Comparison of ENCODE assay signal across 9 cellular contexts in the genomic region with DNA sequence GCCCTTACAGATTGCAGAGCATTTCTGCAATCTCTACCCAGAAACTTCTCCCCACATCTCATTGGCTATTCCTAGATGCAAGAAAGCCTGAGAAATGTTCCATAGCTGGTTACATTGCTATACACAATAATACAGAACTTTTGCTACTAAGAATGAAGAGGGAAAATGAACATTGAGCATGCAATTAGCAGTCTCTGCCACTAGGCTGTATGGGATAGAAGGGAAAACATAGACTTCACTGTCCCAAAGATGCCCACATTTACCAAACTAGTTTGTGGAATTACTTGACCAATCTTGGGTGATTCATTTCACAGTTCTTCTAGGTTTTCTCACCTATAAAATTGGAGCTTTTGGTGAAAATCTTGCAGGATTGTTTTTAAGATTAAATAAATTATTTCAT.
DNase-seq lines count a peak whose midpoint lies in the region; ATAC-seq and TF ChIP-seq lines count a peak whose summit lies in the region.
"Had no signal": no experiment of that assay in that cellular context is flagged by ENCODE, and none has a peak within 500 bp of the region (broad histone marks: within the 10 kb centered on the region; RNA-seq: fewer than 3 reads in every experiment).

No MANE protein-coding gene starts in this region.

- H3K27ac Mint-ChIP-seq in GM23338 = no peak overlapping the region

- H3K27me3 Mint-ChIP-seq in GM23338 (ENCODE audit: insufficient read depth, low read depth, poor library complexity) = peaks cover 6% of the 10 kb centered on the region

- H4K20me1 ChIP-seq in GM23338 (replicated peaks; ENCODE audit: insufficient read depth) = no peaks in the 10 kb centered on the region

- no peaks in the 10 kb centered on the region; the same call in 1 of the 2 replicates for H3K9me2 ChIP-seq in GM23338 (ENCODE audit: insufficient read depth)

- ATAC-seq in GM23338 = peak; percentile 43; the same call in 2 of the 3 replicates
- ATAC-seq in HG03196 (IDR thresholded peaks at IDR 0.05; ENCODE audit: unreplicated experiment) = no peak
- ATAC-seq in HG03439 (IDR thresholded peaks at IDR 0.05; ENCODE audit: unreplicated experiment) = no peak

- DNase-seq in GM23338 (ENCODE audit: low spot score) (peak; percentile 41), RKO (ENCODE audit: low spot score) (peak; percentile 12), inferior parietal cortex (ENCODE audit: extremely low spot score) (peak; percentile 20), activated gamma-delta T cell (lab: John Stamatoyannopoulos, UW) (no peak), anterior cingulate cortex (lab: John Stamatoyannopoulos, UW) (no peak)

- H3K36me3 Mint-ChIP-seq in GM23338 (ENCODE audit: low read depth) = no peaks in the 10 kb centered on the region

- peaks cover 5% of the 10 kb centered on the region; the same call in 2 of the 3 replicates for H3K4me1 Mint-ChIP-seq in GM23338

- H3K27ac ChIP-seq in C4-2B (no peak overlapping the region), GM23338 (ENCODE audit: low read depth) (no peak overlapping the region)
- H3K27ac ChIP-seq: epithelial cell of prostate had no signal

- H3K4me3 Mint-ChIP-seq in GM23338 = no peak overlapping the region

- no peak overlapping the region for H2AFZ ChIP-seq in GM23338

- H3K36me3 ChIP-seq in GM23338 (ENCODE audit: insufficient read depth) = no peaks in the 10 kb centered on the region

- no peaks in the 10 kb centered on the region for H3F3A ChIP-seq in GM23338 (replicated peaks; ENCODE audit: low read depth)

- no peak overlapping the region for H3K4me3 ChIP-seq in GM23338

- TF ChIP-seq CTCF in C4-2B (conservative IDR thresholded peaks at IDR 0.05) (peak; percentile 58), GM23338 (conservative IDR thresholded peaks at IDR 0.05; ENCODE audit: low read depth in 2 of 2) (peak; percentile 48 to 63)

- H3K4me2 ChIP-seq in GM23338 = no peak overlapping the region

- H3K27me3 ChIP-seq in GM23338 (ENCODE audit: insufficient read depth) = no peaks in the 10 kb centered on the region

- no peaks in the 10 kb centered on the region for H3K79me2 ChIP-seq in GM23338 (replicated peaks; ENCODE audit: insufficient read depth)

- no peaks in the 10 kb centered on the region for H3K4me1 ChIP-seq in GM23338 (ENCODE audit: insufficient read depth)

- no peaks in the 10 kb centered on the region for H3K9me3 Mint-ChIP-seq in GM23338

TF ChIP-seq in GM23338, 12 proteins besides CTCF, POLR2A, EP300 and RAD21:
- TF ChIP-seq JUNB (IDR thresholded peaks at IDR 0.05; ENCODE audit: unreplicated experiment) (no peak), CREB1 (CRISPR knock-in tag; IDR thresholded peaks at IDR 0.05; ENCODE audit: low read depth) (no peak), EZH2phosphoT487 (IDR thresholded peaks at IDR 0.05; ENCODE audit: unreplicated experiment) (no peak), ZNF114 (CRISPR knock-in tag; IDR thresholded peaks at IDR 0.05) (no peak)
- TF ChIP-seq, protein P1, sequence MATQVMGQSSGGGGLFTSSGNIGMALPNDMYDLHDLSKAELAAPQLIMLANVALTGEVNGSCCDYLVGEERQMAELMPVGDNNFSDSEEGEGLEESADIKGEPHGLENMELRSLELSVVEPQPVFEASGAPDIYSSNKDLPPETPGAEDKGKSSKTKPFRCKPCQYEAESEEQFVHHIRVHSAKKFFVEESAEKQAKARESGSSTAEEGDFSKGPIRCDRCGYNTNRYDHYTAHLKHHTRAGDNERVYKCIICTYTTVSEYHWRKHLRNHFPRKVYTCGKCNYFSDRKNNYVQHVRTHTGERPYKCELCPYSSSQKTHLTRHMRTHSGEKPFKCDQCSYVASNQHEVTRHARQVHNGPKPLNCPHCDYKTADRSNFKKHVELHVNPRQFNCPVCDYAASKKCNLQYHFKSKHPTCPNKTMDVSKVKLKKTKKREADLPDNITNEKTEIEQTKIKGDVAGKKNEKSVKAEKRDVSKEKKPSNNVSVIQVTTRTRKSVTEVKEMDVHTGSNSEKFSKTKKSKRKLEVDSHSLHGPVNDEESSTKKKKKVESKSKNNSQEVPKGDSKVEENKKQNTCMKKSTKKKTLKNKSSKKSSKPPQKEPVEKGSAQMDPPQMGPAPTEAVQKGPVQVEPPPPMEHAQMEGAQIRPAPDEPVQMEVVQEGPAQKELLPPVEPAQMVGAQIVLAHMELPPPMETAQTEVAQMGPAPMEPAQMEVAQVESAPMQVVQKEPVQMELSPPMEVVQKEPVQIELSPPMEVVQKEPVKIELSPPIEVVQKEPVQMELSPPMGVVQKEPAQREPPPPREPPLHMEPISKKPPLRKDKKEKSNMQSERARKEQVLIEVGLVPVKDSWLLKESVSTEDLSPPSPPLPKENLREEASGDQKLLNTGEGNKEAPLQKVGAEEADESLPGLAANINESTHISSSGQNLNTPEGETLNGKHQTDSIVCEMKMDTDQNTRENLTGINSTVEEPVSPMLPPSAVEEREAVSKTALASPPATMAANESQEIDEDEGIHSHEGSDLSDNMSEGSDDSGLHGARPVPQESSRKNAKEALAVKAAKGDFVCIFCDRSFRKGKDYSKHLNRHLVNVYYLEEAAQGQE (IDR thresholded peaks at IDR 0.05; ENCODE audit: unreplicated experiment) = no peak

Comparison
In these comparisons a context has a peak if more than half of its experiments do, and no peak if none do; other contexts are left out.
1. DNase-seq: peak in GM23338 (single experiment), RKO (single experiment) and inferior parietal cortex (single experiment); none in activated gamma-delta T cell (single experiment) and anterior cingulate cortex (0 of 58).